8 cellular contexts compared by ENCODE assay signal in genomic region chr6:166861961-166862286, GRCh38.
DNase-seq lines count a peak whose midpoint lies in the region; ATAC-seq, FAIRE-seq and TF ChIP-seq lines count a peak whose summit lies in the region.

No MANE protein-coding gene starts in this region.

- intact Hi-C loops in Caco-2 (cut with micrococcal nuclease; ENCODE audit: unreplicated experiment), result loop anchor here (5.0 to 10.0 kb wide), 2 partner anchors 77 to 95 kb away; partner anchors contain the start of gene RNASET2
- intact Hi-C loops in esophagus squamous epithelium (cut with DNase I), result no loop called here
- intact Hi-C loops in pancreas (cut with DNase I), result no loop called here

- BruUV-seq in Caco-2 (replicated peaks; lab: Mats Ljungman, UMichigan), result no TSS peak

- peak overlapping the region; percentile 85 for H3K4me3 Mint-ChIP-seq in Caco-2 (ENCODE audit: unreplicated experiment)

- no peaks in the 10 kb centered on the region for H3K36me3 ChIP-seq in Caco-2 (ENCODE audit: control insufficient read depth, insufficient read depth, low read length)
- H3K36me3 ChIP-seq in esophagus squamous epithelium, result no peaks in the 10 kb centered on the region
- H3K36me3 ChIP-seq in pancreas, result no peaks in the 10 kb centered on the region

- TF ChIP-seq CTCF in Caco-2 (IDR thresholded peaks at IDR 0.05; ENCODE audit: insufficient read depth in 1 of 2, low read depth in 1 of 2, low read length in 1 of 2, severe bottlenecking in 1 of 2, unreplicated experiment in 1 of 2), result no peak
- TF ChIP-seq CTCF in esophagus squamous epithelium (IDR thresholded peaks at IDR 0.05), result no peak
- no peak for TF ChIP-seq CTCF in pancreas (IDR thresholded peaks at IDR 0.05)

- H3K9me3 ChIP-seq in Caco-2, result 0 out of 2 replicates have a peak, but pooled peaks cover 5% of the 10 kb centered on the region
- no peaks in the 10 kb centered on the region for H3K9me3 ChIP-seq in esophagus squamous epithelium
- H3K9me3 ChIP-seq in pancreas, result no peaks in the 10 kb centered on the region

- H3K27me3 Mint-ChIP-seq in Caco-2 (ENCODE audit: insufficient read depth, unreplicated experiment), result peaks cover 20% of the 10 kb centered on the region

- no peak overlapping the region for H3K27ac Mint-ChIP-seq in Caco-2 (ENCODE audit: unreplicated experiment)

- no peak overlapping the region for H3K27ac ChIP-seq in esophagus squamous epithelium
- no peak overlapping the region for H3K27ac ChIP-seq in pancreas

- no peaks in the 10 kb centered on the region for H3K4me1 Mint-ChIP-seq in Caco-2 (ENCODE audit: low read depth, unreplicated experiment)

- ATAC-seq in pancreas, result peak in 1 of 4 donors; percentile 43
- ATAC-seq in GM19452 (IDR thresholded peaks at IDR 0.05; ENCODE audit: unreplicated experiment), result no peak
- no peak for ATAC-seq in HG02970 (IDR thresholded peaks at IDR 0.05; ENCODE audit: low FRiP score, unreplicated experiment)

- no peaks in the 10 kb centered on the region for H3K36me3 Mint-ChIP-seq in Caco-2 (ENCODE audit: insufficient read depth, unreplicated experiment)

- CTCF ChIA-PET in Caco-2 (lab: Charles Lee), result no interaction called here

- peak overlapping the region; percentile 40 for H3K4me3 ChIP-seq in Caco-2 (ENCODE audit: low read depth, low read length)
- H3K4me3 ChIP-seq in esophagus squamous epithelium, result peak overlapping the region; percentile 27 to 71 (median 51)
- H3K4me3 ChIP-seq in pancreas, result peak overlapping the region; percentile 15 to 53 (median 33)

- no peaks in the 10 kb centered on the region for H3K27me3 ChIP-seq in Caco-2 (replicated peaks; ENCODE audit: control insufficient read depth, insufficient read depth, low read length)
- H3K27me3 ChIP-seq in esophagus squamous epithelium, result peaks cover 0 to 43% (median 4%) of the 10 kb centered on the region in 4 donors
- peaks cover 0 to 10% (median 0%) of the 10 kb centered on the region in 4 donors for H3K27me3 ChIP-seq in pancreas

- TF ChIP-seq POLR2A in esophagus squamous epithelium (IDR thresholded peaks at IDR 0.05), result no peak

- DNase-seq in Caco-2 (no peak), NCI-H748 treated with DMSO at 0.1 percent for 48 hours (lab: John Stamatoyannopoulos, UW) (peak; percentile 13), esophagus squamous epithelium (lab: John Stamatoyannopoulos, UW) (no peak), pancreas (no peak), AG08395 (ENCODE audit: low spot score) (no peak)
- DNase-seq in effector CD4-positive, alpha-beta T cell, result no peak

- H3K9me3 Mint-ChIP-seq in Caco-2 (ENCODE audit: unreplicated experiment), result no peaks in the 10 kb centered on the region

- no peak for FAIRE-seq in pancreas (lab: Jason Lieb, UNC)

- 4 to 7% methylated on average over 5 of the region's 11 CpGs for WGBS in esophagus squamous epithelium, 2 donors
- 2 to 5% methylated on average over 11 of the region's 11 CpGs for WGBS in pancreas, 2 donors

- no peaks in the 10 kb centered on the region for H3K4me1 ChIP-seq in Caco-2
- H3K4me1 ChIP-seq in esophagus squamous epithelium, result peaks cover 11 to 17% (median 11%) of the 10 kb centered on the region in 3 donors
- no peaks in the 10 kb centered on the region for H3K4me1 ChIP-seq in pancreas

- POLR2A ChIA-PET in Caco-2 (lab: Charles Lee), result no interaction called here
